8 cellular contexts compared by ENCODE assay signal in the genomic region with DNA sequence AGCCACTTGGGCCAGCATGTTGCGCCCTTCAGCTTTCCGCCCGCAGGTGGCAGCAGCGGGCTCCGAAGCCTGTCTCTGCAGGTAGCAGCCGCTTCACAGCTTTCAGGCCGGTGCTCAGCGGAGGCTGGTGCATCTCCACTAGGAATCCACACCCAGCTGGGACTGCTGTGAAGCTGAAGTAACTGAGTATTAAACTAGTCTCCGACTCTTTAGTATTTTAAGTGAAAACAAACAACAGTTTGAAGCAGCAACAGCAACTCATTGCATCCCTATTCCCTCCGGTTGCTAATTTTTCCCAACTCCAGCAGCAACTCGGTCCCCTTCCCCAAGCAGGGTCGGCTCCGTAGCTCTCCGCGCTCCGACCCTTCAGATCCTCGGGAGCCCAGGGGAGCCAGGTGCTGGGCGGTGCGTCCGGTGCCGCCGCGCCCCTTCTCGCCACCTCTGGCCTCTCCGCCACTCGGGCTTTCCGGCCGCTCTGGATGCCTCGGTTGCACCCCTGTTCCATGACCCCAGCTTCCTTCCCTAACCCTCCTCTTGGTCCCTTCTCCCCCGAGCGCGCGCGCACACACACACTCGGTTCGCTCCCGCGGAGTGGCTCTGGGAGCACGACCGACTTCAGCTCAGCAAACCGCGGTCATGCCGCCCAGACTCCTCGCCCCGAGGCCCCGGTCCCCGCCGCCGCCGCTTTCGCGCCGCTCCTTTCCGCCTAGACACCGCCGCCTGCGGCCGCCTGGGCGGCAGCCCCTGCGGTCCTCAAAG. TPM values are rescaled to one million over a fixed set of nuclear protein-coding genes. Genes with fewer than 3 reads are reported as not detected.
DNase-seq lines count a peak whose midpoint lies in the region; TF ChIP-seq lines count a peak whose summit lies in the region.

No MANE protein-coding gene starts in this region.

- DNase-seq in G401 (ENCODE audit: low spot score) = peak; percentile 92
- peak; percentile 49 to 88 for DNase-seq in HAP-1 (ENCODE audit: low spot score in 2 of 2)
- peak; percentile 87 to 88 for DNase-seq in SHP77 (lab: John Stamatoyannopoulos, UW)
- DNase-seq in glutamatergic neuron = peak; percentile 92
- DNase-seq in nucleus accumbens (lab: John Stamatoyannopoulos, UW) = peak in 55 of 56 donors; percentile 31 to 93 (median 79)
- DNase-seq in thyroid gland = peak; percentile 86 to 89

- H3K27me3 ChIP-seq in HAP-1 (ENCODE audit: low read depth) (peaks cover 70% of the 10 kb centered on the region), Loucy (ENCODE audit: insufficient read depth, low read length, poor library complexity, severe bottlenecking) (no peaks in the 10 kb centered on the region), thyroid gland (no peaks in the 10 kb centered on the region)

- H3K36me3 ChIP-seq in HAP-1 (replicated peaks) (no peaks in the 10 kb centered on the region), Loucy (ENCODE audit: insufficient read depth, low read length) (no peaks in the 10 kb centered on the region), thyroid gland (no peaks in the 10 kb centered on the region)

- H3K36me3 Mint-ChIP-seq in activated naive CD8-positive, alpha-beta T cell = no peaks in the 10 kb centered on the region
- H3K36me3 Mint-ChIP-seq in glutamatergic neuron (ENCODE audit: unreplicated experiment) = no peaks in the 10 kb centered on the region

- H3K4me1 ChIP-seq in HAP-1 = peaks cover 4% of the 10 kb centered on the region
- no peaks in the 10 kb centered on the region for H3K4me1 ChIP-seq in Loucy (ENCODE audit: insufficient read depth, low read length, poor library complexity, severe bottlenecking)
- no peaks in the 10 kb centered on the region for H3K4me1 ChIP-seq in thyroid gland

- no peak overlapping the region for H3K27ac ChIP-seq in thyroid gland

- H2AFZ ChIP-seq in Loucy (ENCODE audit: low read length) = peak overlapping the region; percentile 44

- peak overlapping the region; percentile 25 for H3K4me3 ChIP-seq in HAP-1
- H3K4me3 ChIP-seq in Loucy (ENCODE audit: low read length, poor library complexity, severe bottlenecking) = no peak overlapping the region
- H3K4me3 ChIP-seq in thyroid gland (replicated peaks in 1 of 3) = peak overlapping the region in 2 of 3 donors; percentile 36 to 58

- peak overlapping the region; percentile 78 for H3K4me3 Mint-ChIP-seq in activated naive CD8-positive, alpha-beta T cell
- peak overlapping the region; percentile 90 for H3K4me3 Mint-ChIP-seq in glutamatergic neuron (ENCODE audit: unreplicated experiment)

- no peaks in the 10 kb centered on the region for H3K9me2 ChIP-seq in Loucy (replicated peaks; ENCODE audit: low read depth, low read length)

- in situ Hi-C loops in G401 (cut with HindIII; ENCODE audit: low sequenced_read_pairs) (no loop called here), HAP-1 (cut with MboI; ENCODE audit: low sequenced_read_pairs) (loop anchor here (25.0 kb wide), 1 partner anchor 984 kb away; no protein-coding TSS in a partner anchor)

- H3K9me3 ChIP-seq in HAP-1 = no peaks in the 10 kb centered on the region
- no peaks in the 10 kb centered on the region for H3K9me3 ChIP-seq in Loucy (ENCODE audit: insufficient read depth, low read depth, low read length)
- no peaks in the 10 kb centered on the region for H3K9me3 ChIP-seq in thyroid gland

- peak; percentile 95 for TF ChIP-seq CTCF in Loucy (conservative IDR thresholded peaks at IDR 0.05; ENCODE audit: low read length)
- peak; percentile 90 for TF ChIP-seq CTCF in glutamatergic neuron (IDR thresholded peaks at IDR 0.05; ENCODE audit: partially characterized antibody, unreplicated experiment)
- TF ChIP-seq CTCF in thyroid gland (IDR thresholded peaks at IDR 0.05) = peak; percentile 36 to 92 (median 77)

- intact Hi-C loops in thyroid gland (cut with DNase I) = no loop called here

- H3K4me2 ChIP-seq in Loucy (ENCODE audit: low read depth, low read length, poor library complexity, severe bottlenecking) = no peak overlapping the region

- no peak overlapping the region for H3K9ac ChIP-seq in Loucy (ENCODE audit: low read depth, low read length, poor library complexity, severe bottlenecking)

- peaks cover 13% of the 10 kb centered on the region for H3K4me1 Mint-ChIP-seq in activated naive CD8-positive, alpha-beta T cell (ENCODE audit: low read depth)
- no peaks in the 10 kb centered on the region for H3K4me1 Mint-ChIP-seq in glutamatergic neuron (ENCODE audit: low read depth, unreplicated experiment)

- no peaks in the 10 kb centered on the region for H4K20me1 ChIP-seq in Loucy (ENCODE audit: insufficient read depth, low read length, poor library complexity, severe bottlenecking)

- peaks cover 31% of the 10 kb centered on the region for H3K27me3 Mint-ChIP-seq in activated naive CD8-positive, alpha-beta T cell
- peaks cover 5% of the 10 kb centered on the region for H3K27me3 Mint-ChIP-seq in glutamatergic neuron (ENCODE audit: unreplicated experiment)

- H3F3A ChIP-seq in Loucy (ENCODE audit: low read depth) = no peaks in the 10 kb centered on the region

- 2% methylated on average over 56 to 58 of the region's 60 CpGs for WGBS in thyroid gland, 2 donors

- H3K9me3 Mint-ChIP-seq in activated naive CD8-positive, alpha-beta T cell (ENCODE audit: low read depth) = no peaks in the 10 kb centered on the region
- H3K9me3 Mint-ChIP-seq in glutamatergic neuron (ENCODE audit: unreplicated experiment) = peaks cover 4% of the 10 kb centered on the region

- H3K79me2 ChIP-seq in Loucy (ENCODE audit: insufficient read depth, low read length) = no peaks in the 10 kb centered on the region

- no peak overlapping the region for H3K27ac Mint-ChIP-seq in activated naive CD8-positive, alpha-beta T cell
- H3K27ac Mint-ChIP-seq in glutamatergic neuron (ENCODE audit: unreplicated experiment) = no peak overlapping the region

- TF ChIP-seq POLR2A in thyroid gland (IDR thresholded peaks at IDR 0.05) = no peak

RNA-seq across cellular contexts. Expression of gene NKAIN2, which starts 0.8 kb away (rescaled TPM):
- not detected in 2 replicates for total RNA-seq in G401 (2014; rRNA removed; shearing (Covaris generic))
- total RNA-seq in glutamatergic neuron (ENCODE audit: unreplicated experiment) (0.56 TPM), thyroid gland (1 to 10 TPM in 1 of 4 donors, under 1 TPM in 2, not detected in 1; 0.11 to 1.0 (median 0.94) TPM)
